ENCODE assay signal across 8 cellular contexts in the genomic region with DNA sequence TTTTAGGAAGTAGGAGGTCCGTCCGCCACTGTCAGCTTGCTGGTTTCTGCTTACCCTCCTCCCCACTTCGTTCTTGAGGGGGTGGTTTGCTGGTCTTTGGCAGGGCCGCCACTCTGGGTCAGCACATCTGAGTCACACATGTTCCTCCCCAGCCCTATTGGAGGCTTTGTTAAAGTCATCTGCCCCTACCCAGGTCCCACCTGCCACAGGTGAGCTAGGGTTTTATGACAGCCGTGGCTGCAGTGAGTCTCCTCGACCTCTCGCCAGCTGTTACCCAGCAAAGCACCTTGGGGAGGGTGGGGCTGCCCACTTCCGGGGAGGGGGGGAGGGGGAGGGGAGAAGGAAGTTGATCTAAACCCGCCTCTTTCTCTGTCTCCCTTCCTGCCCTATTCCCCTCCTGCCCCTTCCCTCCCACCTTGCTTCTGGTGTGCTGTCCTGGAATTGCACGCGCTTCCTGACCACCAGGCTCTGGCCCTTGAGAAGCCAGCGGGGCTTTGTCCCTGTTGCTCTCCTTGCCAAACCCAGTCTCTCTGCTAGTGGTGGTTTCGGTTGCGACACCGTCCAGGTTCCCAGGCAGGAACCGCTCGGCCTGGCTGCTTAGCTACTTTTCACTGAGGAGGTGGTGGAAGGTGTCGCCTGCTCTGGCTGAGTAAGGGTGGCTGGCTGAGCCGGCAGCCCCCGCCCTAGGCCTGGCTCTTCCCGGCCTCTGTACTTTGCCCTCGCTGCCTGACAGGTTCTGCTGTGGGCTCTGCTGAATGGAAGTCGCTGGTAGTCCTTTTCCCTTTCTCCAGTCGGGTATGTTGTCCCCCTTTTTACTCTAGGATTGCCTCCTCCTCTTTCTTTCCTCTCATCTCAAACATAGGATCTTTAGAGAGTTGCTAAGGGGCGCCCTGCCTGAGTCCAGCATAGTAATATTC. TPM values are rescaled to one million over a fixed set of nuclear protein-coding genes. Genes with fewer than 3 reads are reported as not detected.
DNase-seq lines count a peak whose midpoint lies in the region; ATAC-seq and TF ChIP-seq lines count a peak whose summit lies in the region.

No MANE protein-coding gene starts in this region.

- no peak overlapping the region for H3K4me3 Mint-ChIP-seq in neural crest cell

- DNase-seq in NCI-H2196 treated with DMSO at 0.1 percent for 48 hours (lab: John Stamatoyannopoulos, UW; ENCODE audit: unreplicated experiment) (peak; percentile 85), erythroblast (lab: John Stamatoyannopoulos, UW) (peak; percentile 54 to 63), neural crest cell (ENCODE audit: low read depth, low spot score) (no peak), stromal cell of bone marrow (ENCODE audit: low read depth) (peak; percentile 47)
- peak; percentile 18 for DNase-seq in activated CD8-positive, alpha-beta memory T cell treated with anti-CD3 and anti-CD28 coated beads, Interleukin-2, amount 50 U/mL, for 24 hours (ENCODE audit: extremely low read depth)

- H3K27ac Mint-ChIP-seq in neural crest cell (ENCODE audit: unreplicated experiment) = peak overlapping the region; percentile 96

- peak overlapping the region; percentile 52; the same call in 1 of the 2 replicates for H3K4me3 ChIP-seq in GM08714 (ENCODE audit: low read length)

- H3K36me3 Mint-ChIP-seq in neural crest cell (ENCODE audit: low read depth) = peaks cover 3% of the 10 kb centered on the region

- H3K9me3 Mint-ChIP-seq in neural crest cell = peaks cover 2% of the 10 kb centered on the region

- ATAC-seq in HG02763 (IDR thresholded peaks at IDR 0.05; ENCODE audit: unreplicated experiment) (peak; percentile 39), HG02870 (IDR thresholded peaks at IDR 0.05; ENCODE audit: unreplicated experiment) (no peak)

- H3K27me3 Mint-ChIP-seq in neural crest cell (ENCODE audit: low read depth) = no peaks in the 10 kb centered on the region

- no peak for TF ChIP-seq POLR2A in erythroblast (IDR thresholded peaks at IDR 0.05; ENCODE audit: low read length)

- TF ChIP-seq CTCF in neural crest cell (conservative IDR thresholded peaks at IDR 0.05) = no peak

- peaks cover 35% of the 10 kb centered on the region for H3K4me1 Mint-ChIP-seq in neural crest cell

RNA-seq across cellular contexts. Expression of gene RCOR2, which starts 28.5 kb away (rescaled TPM):
- total RNA-seq in neural crest cell = 107 and 108 TPM in 2 replicates

RNA-seq across cellular contexts. Expression of gene MARK2, which starts 49.5 kb away (rescaled TPM):
- 42.4 and 42.9 TPM in 2 replicates for total RNA-seq in neural crest cell

RNA-seq across cellular contexts. Expression of gene NAA40, which starts 50.4 kb away (rescaled TPM):
- total RNA-seq in neural crest cell = 64.5 and 71.2 TPM in 2 replicates
